ENCODE assay signal across 10 cellular contexts in the genomic region with DNA sequence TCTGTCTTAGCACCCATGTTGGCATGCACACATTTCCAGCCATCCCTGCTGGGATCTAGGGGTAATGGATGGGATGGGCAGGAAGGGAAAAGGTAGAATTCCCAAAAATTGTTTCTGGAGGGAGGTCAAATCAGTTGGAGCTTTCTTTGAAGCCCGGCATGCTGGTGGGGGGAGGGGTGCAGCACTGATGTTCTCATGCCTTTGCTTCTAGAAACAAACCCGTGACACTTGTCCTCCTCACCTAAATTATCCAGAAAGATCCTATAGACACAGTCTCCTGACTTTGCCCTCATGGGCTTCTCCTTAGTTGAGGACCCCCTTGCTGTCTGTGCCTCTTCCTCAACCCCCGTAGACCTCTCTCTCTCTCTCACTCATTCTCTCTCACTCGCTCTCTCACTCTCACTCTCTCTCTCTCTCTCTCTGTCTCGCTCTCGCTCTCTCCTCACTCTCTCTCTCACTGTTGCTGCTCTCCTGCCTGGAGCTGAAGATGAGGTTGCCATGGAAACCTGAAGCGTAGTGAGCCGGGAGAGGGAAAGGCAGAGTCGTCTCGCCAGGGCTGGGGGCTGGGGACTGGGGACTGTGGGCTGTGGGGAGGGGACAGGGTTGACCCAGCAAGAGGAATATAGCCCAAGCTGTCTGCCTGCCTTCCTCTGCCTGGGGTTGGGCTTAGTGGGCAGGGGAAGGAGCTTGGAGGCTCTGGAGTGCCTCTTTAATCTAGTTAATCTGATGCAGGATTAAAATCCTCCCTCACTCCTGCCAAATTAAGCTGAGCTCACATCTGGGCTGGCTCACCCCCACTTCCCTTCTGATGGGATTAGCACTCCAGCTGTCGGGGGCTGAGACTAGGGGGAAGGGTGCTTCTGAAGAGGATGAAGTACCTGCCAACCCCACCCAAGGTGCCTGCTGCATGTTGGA. TPM values are rescaled to one million over a fixed set of nuclear protein-coding genes. Genes with fewer than 3 reads are reported as not detected.
DNase-seq lines count a peak whose midpoint lies in the region; ATAC-seq and TF ChIP-seq lines count a peak whose summit lies in the region.
"Had no signal": no experiment of that assay in that cellular context is flagged by ENCODE, and none has a peak within 500 bp of the region (broad histone marks: within the 10 kb centered on the region; RNA-seq: fewer than 3 reads in every experiment).

No MANE protein-coding gene starts in this region.

- H3K36me3 Mint-ChIP-seq in activated B cell treated with CpG ODN at 0.5 μM for 24 hours (ENCODE audit: low read depth), result peaks cover 78% of the 10 kb centered on the region

- CTCF ChIA-PET in activated B cell treated with CpG ODN at 0.5 μM for 24 hours (lab: Charles Lee), result interaction anchor here (1.2 kb wide), 1 partner anchor 13 kb away, joined by 3 read pairs; no protein-coding TSS in a partner anchor

- POLR2A ChIA-PET in activated B cell treated with CpG ODN at 0.5 μM for 24 hours (lab: Charles Lee), result interaction anchor here (0.9 to 5.2 kb wide), 4 partner anchors 12 to 87 kb away, joined by 3 to 60 read pairs (median 12); a partner anchor contains a TSS

- TF ChIP-seq POLR2A in gastrocnemius medialis (IDR thresholded peaks at IDR 0.05), result no peak

- H3K4me1 ChIP-seq in gastrocnemius medialis (peaks cover 40 to 41% of the 10 kb centered on the region in 2 donors), left lung (peaks cover 43 to 90% of the 10 kb centered on the region in 2 donors)

- H3K36me3 ChIP-seq in gastrocnemius medialis (no peaks in the 10 kb centered on the region), left lung (peaks cover 0 to 68% of the 10 kb centered on the region in 2 donors)

- H3K27me3 Mint-ChIP-seq in activated B cell treated with CpG ODN at 0.5 μM for 24 hours, result no peaks in the 10 kb centered on the region

- peaks cover 53% of the 10 kb centered on the region for H3K4me1 Mint-ChIP-seq in activated B cell treated with CpG ODN at 0.5 μM for 24 hours

- ATAC-seq in activated B cell treated with CpG ODN at 0.5 μM for 24 hours (ENCODE audit: low read depth) (no peak), left ventricle myocardium superior (peak; percentile 7), gastrocnemius medialis (no peak), left lung (no peak), HG02852 (IDR thresholded peaks at IDR 0.05; ENCODE audit: unreplicated experiment) (no peak), GM21423 (IDR thresholded peaks at IDR 0.05; ENCODE audit: unreplicated experiment) (no peak)

- no peaks in the 10 kb centered on the region for H3K9me3 Mint-ChIP-seq in activated B cell treated with CpG ODN at 0.5 μM for 24 hours

- H3K9me3 ChIP-seq in gastrocnemius medialis (no peaks in the 10 kb centered on the region), left lung (no peaks in the 10 kb centered on the region)

- TF ChIP-seq CTCF in activated B cell treated with CpG ODN at 0.5 μM for 24 hours (IDR thresholded peaks at IDR 0.05) (no peak), gastrocnemius medialis (IDR thresholded peaks at IDR 0.05 in 4 of 5, conservative IDR thresholded peaks at IDR 0.05 in 1 of 5) (no peak), left lung (IDR thresholded peaks at IDR 0.05) (no peak)

- H3K27ac Mint-ChIP-seq in activated B cell treated with CpG ODN at 0.5 μM for 24 hours, result peak overlapping the region; percentile 69

- H3K27ac ChIP-seq in gastrocnemius medialis, result peak overlapping the region; percentile 20 to 71 (median 42)
- H3K27ac ChIP-seq in left lung, result peak overlapping the region in 1 of 2 donors; percentile 73

- in situ Hi-C loops in gastrocnemius medialis (cut with MboI; ENCODE audit: low sequenced_read_pairs in 4 of 4), result loop anchor here in 1 of 4 donors (25.0 kb wide), 1 partner anchor 101 kb away; no protein-coding TSS in a partner anchor

- intact Hi-C loops in activated B cell treated with CpG ODN at 0.5 μM for 24 hours (cut with micrococcal nuclease), result no loop called here
- intact Hi-C loops in left ventricle myocardium superior (cut with micrococcal nuclease), result no loop called here
- intact Hi-C loops in gastrocnemius medialis (cut with DNase I; ENCODE audit: low total_unique reads), result no loop called here
- intact Hi-C loops in left lung (cut with DNase I), result no loop called here

- H3K27me3 ChIP-seq in gastrocnemius medialis (no peaks in the 10 kb centered on the region), left lung (no peaks in the 10 kb centered on the region)

- no peak overlapping the region for H3K4me3 ChIP-seq in gastrocnemius medialis
- H3K4me3 ChIP-seq in left lung, result no peak overlapping the region
- H3K4me3 ChIP-seq: lung had no signal

- H3K4me3 Mint-ChIP-seq in activated B cell treated with CpG ODN at 0.5 μM for 24 hours, result no peak overlapping the region

- DNase-seq in DMS79 treated with DMSO at 0.1 percent for 48 hours (lab: John Stamatoyannopoulos, UW) (peak; percentile 7), DMS79 (lab: John Stamatoyannopoulos, UW) (no peak), activated B cell treated with CpG ODN at 0.5 μM for 24 hours (no peak), left ventricle myocardium superior (peak; percentile 25), gastrocnemius medialis (no peak), left lung (no peak)
- DNase-seq: NCI-H1092 had no signal

RNA-seq across cellular contexts. Expression of a gene that starts 16.1 kb away (rescaled TPM):
- total RNA-seq in activated B cell treated with CpG ODN at 0.5 μM for 24 hours (117 and 127 TPM in 2 replicates), left ventricle myocardium superior (28.4 TPM), gastrocnemius medialis (10 to 100 TPM; 10.7 to 24.1 (median 20.5) TPM), left lung (100 to 1,000 TPM; 163 to 172 TPM)

RNA-seq across cellular contexts. Expression of a gene that starts 32.5 kb away (rescaled TPM):
- total RNA-seq in activated B cell treated with CpG ODN at 0.5 μM for 24 hours (2,652 and 3,293 TPM in 2 replicates), left ventricle myocardium superior (799 TPM), gastrocnemius medialis (1,000 to 10,000 TPM in 1 of 4 donors, 100 to 1,000 TPM in 3; 878 to 1,126 (median 955) TPM), left lung (1,000 to 10,000 TPM; 1,144 to 1,160 TPM)

Comparison
In these comparisons a context has a peak if more than half of its experiments do, and no peak if none do; other contexts are left out.
1. DNase-seq: peak in DMS79 treated with DMSO at 0.1 percent for 48 hours (single experiment) and left ventricle myocardium superior (single experiment); none in DMS79 (single experiment), activated B cell treated with CpG ODN at 0.5 μM for 24 hours (single experiment), gastrocnemius medialis (0 of 2) and left lung (0 of 2).